Comparison of ENCODE assay signal across 9 cellular contexts in genomic region chr16:2838928-2839327, GRCh38. TPM values are rescaled to one million over a fixed set of nuclear protein-coding genes. Genes with fewer than 3 reads are reported as not detected.
DNase-seq lines count a peak whose midpoint lies in the region; ATAC-seq and TF ChIP-seq lines count a peak whose summit lies in the region.
"Had no signal": no experiment of that assay in that cellular context is flagged by ENCODE, and none has a peak within 500 bp of the region (broad histone marks: within the 10 kb centered on the region; RNA-seq: fewer than 3 reads in every experiment).

No MANE protein-coding gene starts in this region.

- no peaks in the 10 kb centered on the region for H3K36me3 ChIP-seq in suprapubic skin
- H3K36me3 ChIP-seq: neutrophil had no signal

- H3K9me3 ChIP-seq in suprapubic skin = no peaks in the 10 kb centered on the region
- H3K9me3 ChIP-seq: neutrophil had no signal

- POLR2A ChIA-PET in GM10248 (lab: Yijun Ruan, JAX) = interaction anchor here (1.6 kb wide), 1 partner anchor 44 kb away, joined by 4 read pairs; the partner anchor contains the start of gene FLYWCH2

- DNase-seq in 8988T (peak; percentile 80), GM10248 (ENCODE audit: extremely low spot score) (peak; percentile 77), NCI-H446 treated with DMSO at 0.1 percent for 48 hours (lab: John Stamatoyannopoulos, UW) (peak; percentile 10), epithelial cell of proximal tubule (ENCODE audit: low read depth) (no peak), myocyte (ENCODE audit: low read depth) (peak; percentile 80), suprapubic skin (ENCODE audit: low spot score in 2 of 2) (no peak)
- DNase-seq in activated CD8-positive, alpha-beta memory T cell treated with anti-CD3 and anti-CD28 coated beads, Interleukin-2, amount 10 ng/mL, durations not matched to agents 7 days and 5 days = peak; percentile 74

- TF ChIP-seq POLR2A in suprapubic skin (IDR thresholded peaks at IDR 0.05) = no peak

- TF ChIP-seq CTCF in GM10248 (IDR thresholded peaks at IDR 0.05; ENCODE audit: control extremely low read depth, extremely low read depth, low read depth, missing control alignments) (peak; percentile 74), epithelial cell of proximal tubule (conservative IDR thresholded peaks at IDR 0.05; ENCODE audit: low read depth, low read length) (peak; percentile 95), suprapubic skin (IDR thresholded peaks at IDR 0.05) (peak; percentile 59 to 68)

- H3K27me3 Mint-ChIP-seq in activated CD8-positive, alpha-beta memory T cell treated with anti-CD3 and anti-CD28 coated beads, Interleukin-2, amount 10 ng/mL, durations not matched to agents 7 days and 5 days = peaks cover 5% of the 10 kb centered on the region

- peaks cover 22% of the 10 kb centered on the region for H3K27me3 ChIP-seq in suprapubic skin

- peaks cover 24% of the 10 kb centered on the region for H3K4me1 Mint-ChIP-seq in activated CD8-positive, alpha-beta memory T cell treated with anti-CD3 and anti-CD28 coated beads, Interleukin-2, amount 10 ng/mL, durations not matched to agents 7 days and 5 days

- no peaks in the 10 kb centered on the region for H3K9me3 Mint-ChIP-seq in activated CD8-positive, alpha-beta memory T cell treated with anti-CD3 and anti-CD28 coated beads, Interleukin-2, amount 10 ng/mL, durations not matched to agents 7 days and 5 days (ENCODE audit: low read depth)

- WGBS in suprapubic skin = 0% methylated on average over 1 of the region's 12 CpGs

- ATAC-seq in activated CD8-positive, alpha-beta memory T cell treated with anti-CD3 and anti-CD28 coated beads, Interleukin-2, amount 10 ng/mL, durations not matched to agents 7 days and 5 days = peak; percentile 82
- no peak for ATAC-seq in GM21529 (IDR thresholded peaks at IDR 0.05; ENCODE audit: unreplicated experiment)

- CTCF ChIA-PET in GM10248 (lab: Yijun Ruan, JAX) = interaction anchor here (0.6 to 2.7 kb wide), 22 partner anchors 8 to 98 kb away, joined by 3 to 22 read pairs (median 4); partner anchors contain the start of genes FLYWCH1, FLYWCH2 and ZG16B
- CTCF ChIA-PET in activated CD8-positive, alpha-beta memory T cell treated with anti-CD3 and anti-CD28 coated beads, Interleukin-2, amount 10 ng/mL, durations not matched to agents 7 days and 5 days (lab: Charles Lee) = interaction anchor here (0.6 to 3.8 kb wide), 23 partner anchors 9 to 304 kb away, joined by 3 to 94 read pairs (median 5); partner anchors contain the start of genes FLYWCH1, FLYWCH2 and PRSS21

- TF ChIP-seq EP300 in suprapubic skin (IDR thresholded peaks at IDR 0.05) = no peak

- no peak overlapping the region for H3K4me3 Mint-ChIP-seq in activated CD8-positive, alpha-beta memory T cell treated with anti-CD3 and anti-CD28 coated beads, Interleukin-2, amount 10 ng/mL, durations not matched to agents 7 days and 5 days

- no peak overlapping the region for H3K4me3 ChIP-seq in epithelial cell of proximal tubule (ENCODE audit: low read depth, low read length)
- H3K4me3 ChIP-seq in suprapubic skin = no peak overlapping the region

- H3K36me3 Mint-ChIP-seq in activated CD8-positive, alpha-beta memory T cell treated with anti-CD3 and anti-CD28 coated beads, Interleukin-2, amount 10 ng/mL, durations not matched to agents 7 days and 5 days = peaks cover 2% of the 10 kb centered on the region

- H3K4me1 ChIP-seq in suprapubic skin = peaks cover 26% of the 10 kb centered on the region

- H3K27ac ChIP-seq in suprapubic skin = no peak overlapping the region
- H3K27ac ChIP-seq: neutrophil had no signal

- H3K27ac Mint-ChIP-seq in activated CD8-positive, alpha-beta memory T cell treated with anti-CD3 and anti-CD28 coated beads, Interleukin-2, amount 10 ng/mL, durations not matched to agents 7 days and 5 days = no peak overlapping the region

RNA-seq across cellular contexts. Expression of gene ZG16B, which starts 8.8 kb away (rescaled TPM):
- 1 to 10 TPM; 3.6 to 7.0 TPM for total RNA-seq in activated CD8-positive, alpha-beta memory T cell treated with anti-CD3 and anti-CD28 coated beads, Interleukin-2, amount 10 ng/mL, durations not matched to agents 7 days and 5 days
- total RNA-seq in epithelial cell of proximal tubule (0.06 and 2.1 TPM in 2 replicates), myocyte (not detected in 2 replicates), suprapubic skin (10 to 100 TPM; 17.7 to 80.5 (median 23.4) TPM)
- polyA plus RNA-seq in myocyte (2012) = not detected

RNA-seq across cellular contexts. Expression of gene PRSS22, which starts 19.0 kb away (rescaled TPM):
- total RNA-seq in activated CD8-positive, alpha-beta memory T cell treated with anti-CD3 and anti-CD28 coated beads, Interleukin-2, amount 10 ng/mL, durations not matched to agents 7 days and 5 days = not detected
- total RNA-seq in epithelial cell of proximal tubule (9.5 and 11.1 TPM in 2 replicates), myocyte (not detected in 2 replicates), suprapubic skin (1 to 10 TPM; 1.7 to 8.7 (median 6.7) TPM)
- not detected for polyA plus RNA-seq in myocyte (2012)

RNA-seq across cellular contexts. Expression of gene PRSS21, which starts 21.9 kb away (rescaled TPM):
- total RNA-seq in activated CD8-positive, alpha-beta memory T cell treated with anti-CD3 and anti-CD28 coated beads, Interleukin-2, amount 10 ng/mL, durations not matched to agents 7 days and 5 days = 10 to 100 TPM in 1 of 2 experiments, 1 to 10 TPM in 1; 6.0 to 10.3 TPM
- total RNA-seq in epithelial cell of proximal tubule (0.87 and 4.6 TPM in 2 replicates), myocyte (not detected in 2 replicates), suprapubic skin (1 to 10 TPM in 2 of 4 donors, under 1 TPM in 1, not detected in 1; 0.87 to 7.6 (median 1.3) TPM)
- polyA plus RNA-seq in myocyte (2012) = not detected

RNA-seq across cellular contexts. Expression of gene PRSS41, which starts 40.7 kb away (rescaled TPM):
- total RNA-seq in activated CD8-positive, alpha-beta memory T cell treated with anti-CD3 and anti-CD28 coated beads, Interleukin-2, amount 10 ng/mL, durations not matched to agents 7 days and 5 days = not detected
- not detected in 2 replicates for total RNA-seq in epithelial cell of proximal tubule
- not detected in 2 replicates for total RNA-seq in myocyte
- polyA plus RNA-seq in myocyte (2012) = not detected
- not detected for total RNA-seq in suprapubic skin

RNA-seq across cellular contexts. Expression of gene FLYWCH2, which starts 44.1 kb away (rescaled TPM):
- 10 to 100 TPM; 19.6 to 19.7 TPM for total RNA-seq in activated CD8-positive, alpha-beta memory T cell treated with anti-CD3 and anti-CD28 coated beads, Interleukin-2, amount 10 ng/mL, durations not matched to agents 7 days and 5 days
- total RNA-seq in epithelial cell of proximal tubule = 49.6 and 55.5 TPM in 2 replicates
- 59.9 and 77.1 TPM in 2 replicates for total RNA-seq in myocyte
- polyA plus RNA-seq in myocyte (2012) = 46.2 TPM
- 10 to 100 TPM; 31.5 to 42.1 (median 34.7) TPM for total RNA-seq in suprapubic skin

Comparison
In these comparisons a context has a peak if more than half of its experiments do, and no peak if none do; other contexts are left out.
1. DNase-seq: peak in 8988T (single experiment), GM10248 (single experiment), NCI-H446 treated with DMSO at 0.1 percent for 48 hours (single experiment), activated CD8-positive, alpha-beta memory T cell treated with anti-CD3 and anti-CD28 coated beads, Interleukin-2, amount 10 ng/mL, durations not matched to agents 7 days and 5 days (single experiment) and myocyte (single experiment); none in epithelial cell of proximal tubule (single experiment) and suprapubic skin (0 of 2).
2. Peak in every context shown above with its lines, with median percentiles within 50 percentile points of each other: CTCF ChIP-seq.